8 cellular contexts compared by ENCODE assay signal in the genomic region with DNA sequence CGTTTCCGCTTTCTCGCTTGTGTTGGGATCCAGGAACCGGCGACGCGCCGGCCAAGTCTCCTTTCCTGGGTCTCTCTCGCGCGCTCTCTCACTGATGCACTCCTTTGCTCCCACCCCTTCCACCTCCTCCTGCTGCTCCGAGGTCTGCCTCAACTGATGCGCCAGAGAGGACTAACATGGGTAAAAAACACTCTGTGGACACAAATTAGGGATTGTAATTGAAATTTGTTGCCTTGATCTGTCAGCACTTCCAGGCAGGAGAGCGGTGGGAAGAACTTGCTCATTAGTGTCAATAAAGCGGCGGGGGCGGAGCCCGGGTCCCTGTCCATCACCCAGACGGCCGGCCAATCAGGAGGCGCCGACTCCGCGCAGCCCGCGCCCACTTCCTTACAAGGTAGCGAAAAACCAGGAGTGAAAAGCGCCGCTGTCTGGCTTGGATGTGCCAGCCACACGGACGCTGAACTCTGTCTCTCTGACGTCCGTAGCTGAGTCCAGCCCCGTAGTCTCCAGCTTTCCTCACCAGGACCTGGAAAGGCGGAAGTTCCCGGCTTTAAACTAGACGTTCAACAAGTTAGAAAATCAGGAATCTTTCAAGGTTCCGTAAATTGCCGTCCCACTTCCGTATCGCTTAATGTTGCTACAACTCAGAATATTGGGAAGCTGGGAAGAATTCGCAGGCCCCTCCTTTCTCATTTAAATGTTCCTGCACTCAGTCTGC. TPM values are rescaled to one million over a fixed set of nuclear protein-coding genes. Genes with fewer than 3 reads are reported as not detected.
A peak's percentile ranks its signal among the peaks of the same experiment; 100 is the strongest.
DNase-seq lines count a peak whose midpoint lies in the region; ATAC-seq, FAIRE-seq and TF ChIP-seq lines count a peak whose summit lies in the region.

TBX18 (minus strand) TSS at position 267 of the 718 bp plus-strand sequence. CDS start 417 bp downstream, outside the sequence.

- no peak within 1 kb of the TSS for H3K27ac ChIP-seq in HUES6 (ENCODE audit: low read depth, low read length)

- H3K9me3 ChIP-seq in HUES6 (ENCODE audit: control insufficient read depth, insufficient read depth, low read depth, low read length), result no peaks in the 10 kb centered on the region

- H3K4me3 ChIP-seq in HUES6 (ENCODE audit: low read depth, low read length), result peak within 1 kb of the TSS; percentile 62

- no peak for FAIRE-seq in RCC 7860 (lab: Jason Lieb, UNC)

- no peak within 1 kb of the TSS for H3K9ac ChIP-seq in HUES6 (ENCODE audit: low read length)

- H3K27ac Mint-ChIP-seq in activated T-cell treated with anti-CD3 and anti-CD28 coated beads, Interleukin-2, amount 50 U/mL, for 72 hours, result peak within 1 kb of the TSS; percentile 73
- no peak within 1 kb of the TSS for H3K27ac Mint-ChIP-seq in glutamatergic neuron (ENCODE audit: unreplicated experiment)

- H3K4me1 ChIP-seq in HUES6 (ENCODE audit: control insufficient read depth, insufficient read depth, low read length), result peaks cover 13% of the 10 kb centered on the region; the same call in 1 of the 2 replicates

- peak; percentile 49 for DNase-seq in CD1c-positive myeloid dendritic cell (ENCODE audit: extremely low spot score)
- DNase-seq in activated T-cell treated with anti-CD3 and anti-CD28 coated beads, Interleukin-2, amount 50 U/mL, for 72 hours, result peak in 1 of 2 donors; percentile 12
- DNase-seq in glutamatergic neuron, result peak; percentile 96
- DNase-seq in non-pigmented ciliary epithelial cell (ENCODE audit: low read depth), result peak; percentile 96
- no peak for DNase-seq in RCC 7860 (ENCODE audit: low spot score)
- no peak for DNase-seq in SW 1271 (lab: John Stamatoyannopoulos, UW)
- DNase-seq in SIG-M5 (lab: John Stamatoyannopoulos, UW), result no peak

- peaks cover 12% of the 10 kb centered on the region for H3K4me1 Mint-ChIP-seq in activated T-cell treated with anti-CD3 and anti-CD28 coated beads, Interleukin-2, amount 50 U/mL, for 72 hours (ENCODE audit: low read depth)
- peaks cover 16% of the 10 kb centered on the region for H3K4me1 Mint-ChIP-seq in glutamatergic neuron (ENCODE audit: low read depth, unreplicated experiment)

- H3K36me3 Mint-ChIP-seq in activated T-cell treated with anti-CD3 and anti-CD28 coated beads, Interleukin-2, amount 50 U/mL, for 72 hours (ENCODE audit: insufficient read depth in 2 of 2), result peaks cover 0 to 2% of the 10 kb centered on the region in 2 donors
- H3K36me3 Mint-ChIP-seq in glutamatergic neuron (ENCODE audit: unreplicated experiment), result no peaks in the 10 kb centered on the region

- peak; percentile 30 to 54 for ATAC-seq in activated T-cell treated with anti-CD3 and anti-CD28 coated beads, Interleukin-2, amount 50 U/mL, for 72 hours (replicated peaks in 1 of 2)

- H3K36me3 ChIP-seq in HUES6 (ENCODE audit: control insufficient read depth, insufficient read depth, low read length), result no peaks in the 10 kb centered on the region

- H3K27me3 ChIP-seq in HUES6 (ENCODE audit: control insufficient read depth, insufficient read depth, low read length), result peaks cover 99% of the 10 kb centered on the region

- peaks cover 0 to 2% of the 10 kb centered on the region in 2 donors for H3K9me3 Mint-ChIP-seq in activated T-cell treated with anti-CD3 and anti-CD28 coated beads, Interleukin-2, amount 50 U/mL, for 72 hours
- H3K9me3 Mint-ChIP-seq in glutamatergic neuron (ENCODE audit: unreplicated experiment), result peaks cover 15% of the 10 kb centered on the region

- peak within 1 kb of the TSS; percentile 79 to 81 for H3K4me3 Mint-ChIP-seq in activated T-cell treated with anti-CD3 and anti-CD28 coated beads, Interleukin-2, amount 50 U/mL, for 72 hours
- peak within 1 kb of the TSS; percentile 95 for H3K4me3 Mint-ChIP-seq in glutamatergic neuron (ENCODE audit: unreplicated experiment)

- H3K27me3 Mint-ChIP-seq in activated T-cell treated with anti-CD3 and anti-CD28 coated beads, Interleukin-2, amount 50 U/mL, for 72 hours (ENCODE audit: low read depth), result peaks cover 78% of the 10 kb centered on the region
- H3K27me3 Mint-ChIP-seq in glutamatergic neuron (ENCODE audit: unreplicated experiment), result peaks cover 25% of the 10 kb centered on the region

- TF ChIP-seq CTCF in glutamatergic neuron (IDR thresholded peaks at IDR 0.05; ENCODE audit: partially characterized antibody, unreplicated experiment), result no peak

RNA-seq across cellular contexts. Expression of gene TBX18, which starts in this region (rescaled TPM):
- total RNA-seq in activated T-cell treated with anti-CD3 and anti-CD28 coated beads, Interleukin-2, amount 50 U/mL, for 72 hours, result not detected
- 5.1 TPM for total RNA-seq in glutamatergic neuron (ENCODE audit: unreplicated experiment)

Comparison
In these comparisons a context has a peak if more than half of its experiments do, and no peak if none do; other contexts are left out.
1. Peak in ATAC-seq in activated T-cell treated with anti-CD3 and anti-CD28 coated beads, Interleukin-2, amount 50 U/mL, for 72 hours; RNA of the gene not detected or under 1 TPM.
2. DNase-seq: peak in CD1c-positive myeloid dendritic cell (single experiment), glutamatergic neuron (single experiment) and non-pigmented ciliary epithelial cell (single experiment); none in RCC 7860 (single experiment), SW 1271 (0 of 2) and SIG-M5 (single experiment).